11 cellular contexts compared by ENCODE assay signal in the genomic region with DNA sequence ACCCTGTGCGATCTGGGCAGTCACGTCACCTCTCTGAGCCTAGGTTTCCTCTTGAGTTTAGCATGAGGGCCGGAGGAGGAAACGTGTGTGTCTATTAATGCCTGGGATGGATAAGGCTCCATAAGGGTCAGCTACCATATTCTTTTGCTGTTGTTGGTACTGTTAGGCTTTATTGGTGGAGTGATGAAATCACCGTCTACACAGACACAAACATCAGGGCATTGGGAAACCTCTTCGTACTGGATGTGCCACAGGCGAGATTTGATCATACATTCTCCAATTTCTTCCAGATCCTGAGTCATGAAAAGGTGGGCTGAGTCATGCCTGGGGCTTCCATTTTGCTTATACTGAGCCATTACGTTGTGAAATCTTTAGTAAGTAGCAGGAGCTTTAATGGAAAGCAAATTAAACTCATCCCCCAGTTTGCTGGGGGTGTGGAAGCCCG. TPM values are rescaled to one million over a fixed set of nuclear protein-coding genes. Genes with fewer than 3 reads are reported as not detected.
DNase-seq lines count a peak whose midpoint lies in the region; ATAC-seq, FAIRE-seq and TF ChIP-seq lines count a peak whose summit lies in the region.
"Had no signal": no experiment of that assay in that cellular context is flagged by ENCODE, and none has a peak within 500 bp of the region (broad histone marks: within the 10 kb centered on the region; RNA-seq: fewer than 3 reads in every experiment).

No MANE protein-coding gene starts in this region.

- no peaks in the 10 kb centered on the region for H3K9me3 ChIP-seq in astrocyte (ENCODE audit: insufficient read depth, low read depth, low read length)
- H3K9me3 ChIP-seq in tibial nerve = no peaks in the 10 kb centered on the region
- H3K9me3 ChIP-seq: SJCRH30 had no signal

- peaks cover 22% of the 10 kb centered on the region for H3K4me1 ChIP-seq in astrocyte (ENCODE audit: insufficient read depth, low read length)
- peaks cover 0 to 37% (median 3%) of the 10 kb centered on the region in 4 donors for H3K4me1 ChIP-seq in tibial nerve

- peak overlapping the region; percentile 62 for H3K4me2 ChIP-seq in astrocyte (ENCODE audit: low read length)

- H2AFZ ChIP-seq in astrocyte (ENCODE audit: low read depth, low read length) = peak overlapping the region; percentile 51

- WGBS in tibial nerve, 2 donors = 61 to 72% methylated on average over 8 to 9 of the region's 9 CpGs

- H3K9ac ChIP-seq in astrocyte (ENCODE audit: low read length) = no peak overlapping the region

- peaks cover 31% of the 10 kb centered on the region for H3K27me3 Mint-ChIP-seq in astrocyte (ENCODE audit: low read depth, unreplicated experiment)

- H3K27ac ChIP-seq in astrocyte (ENCODE audit: low read depth, low read length) = peak overlapping the region; percentile 57
- H3K27ac ChIP-seq in tibial nerve = peak overlapping the region; percentile 11 to 86 (median 72)
- H3K27ac ChIP-seq: SJCRH30 had no signal

- no peak for TF ChIP-seq POLR2A in tibial nerve (IDR thresholded peaks at IDR 0.05)
- TF ChIP-seq POLR2A in GM12892 (IDR thresholded peaks at IDR 0.05; ENCODE audit: low read depth, low read length) = no peak

- H3K36me3 ChIP-seq in astrocyte (ENCODE audit: insufficient read depth, low read length) (no peaks in the 10 kb centered on the region), tibial nerve (no peaks in the 10 kb centered on the region)
- H3K36me3 ChIP-seq: SJCRH30 had no signal

- no peaks in the 10 kb centered on the region for H3K9me3 Mint-ChIP-seq in astrocyte (ENCODE audit: unreplicated experiment)
- H3K9me3 Mint-ChIP-seq: activated naive CD4-positive, alpha-beta T cell treated with anti-CD3 and anti-CD28 coated beads, Interleukin-2, amount 10 ng/mL, durations not matched to agents 7 days and 5 days had no signal

- H3K4me3 ChIP-seq in astrocyte (ENCODE audit: insufficient read depth, low read depth, low read length) = no peak overlapping the region
- no peak overlapping the region for H3K4me3 ChIP-seq in tibial nerve
- H3K4me3 ChIP-seq: SJCRH30 had no signal

- H3K27me3 ChIP-seq in astrocyte (ENCODE audit: insufficient read depth, low read length) (peaks cover 15% of the 10 kb centered on the region), tibial nerve (no peaks in the 10 kb centered on the region)

- H3K36me3 Mint-ChIP-seq in astrocyte (ENCODE audit: low read depth, unreplicated experiment) = no peaks in the 10 kb centered on the region
- H3K36me3 Mint-ChIP-seq: activated naive CD4-positive, alpha-beta T cell treated with anti-CD3 and anti-CD28 coated beads, Interleukin-2, amount 10 ng/mL, durations not matched to agents 7 days and 5 days had no signal

- DNase-seq in HT1080 (ENCODE audit: low read depth) = peak; percentile 94
- DNase-seq in astrocyte (ENCODE audit: low read depth) = peak; percentile 89
- DNase-seq in left lobe of liver (ENCODE audit: low spot score) = no peak
- DNase-seq in tibial nerve (ENCODE audit: low spot score in 2 of 2) = peak; percentile 33 to 53
- no peak for DNase-seq in GM12892 (ENCODE audit: insufficient read length)
- no peak for DNase-seq in DMS79 (lab: John Stamatoyannopoulos, UW)
- DNase-seq: activated naive CD4-positive, alpha-beta T cell treated with anti-CD3 and anti-CD28 coated beads, Interleukin-2, amount 10 ng/mL, durations not matched to agents 7 days and 5 days; SJCRH30 had no signal

- TF ChIP-seq CTCF in astrocyte (IDR thresholded peaks at IDR 0.05; ENCODE audit: insufficient read depth, low read depth, low read length) (no peak), tibial nerve (IDR thresholded peaks at IDR 0.05) (no peak)

- peaks cover 10% of the 10 kb centered on the region for H3K4me1 Mint-ChIP-seq in astrocyte (ENCODE audit: low read depth, unreplicated experiment)
- H3K4me1 Mint-ChIP-seq: activated naive CD4-positive, alpha-beta T cell treated with anti-CD3 and anti-CD28 coated beads, Interleukin-2, amount 10 ng/mL, durations not matched to agents 7 days and 5 days had no signal

- H4K20me1 ChIP-seq in astrocyte (ENCODE audit: insufficient read depth, low read length) = no peaks in the 10 kb centered on the region

- H3K27ac Mint-ChIP-seq in astrocyte (ENCODE audit: unreplicated experiment) = peak overlapping the region; percentile 47
- H3K27ac Mint-ChIP-seq: activated naive CD4-positive, alpha-beta T cell treated with anti-CD3 and anti-CD28 coated beads, Interleukin-2, amount 10 ng/mL, durations not matched to agents 7 days and 5 days had no signal

- H3K4me3 Mint-ChIP-seq in astrocyte (ENCODE audit: unreplicated experiment) = no peak overlapping the region
- H3K4me3 Mint-ChIP-seq: activated naive CD4-positive, alpha-beta T cell treated with anti-CD3 and anti-CD28 coated beads, Interleukin-2, amount 10 ng/mL, durations not matched to agents 7 days and 5 days had no signal

- FAIRE-seq in astrocyte (lab: Jason Lieb, UNC) = peak; percentile 17
- no peak for FAIRE-seq in GM12892 (lab: Jason Lieb, UNC)

- ATAC-seq in left lobe of liver (peak; percentile 53), GM21723 (IDR thresholded peaks at IDR 0.05; ENCODE audit: unreplicated experiment) (no peak), GM21423 (IDR thresholded peaks at IDR 0.05; ENCODE audit: unreplicated experiment) (no peak)

- H3K79me2 ChIP-seq in astrocyte (ENCODE audit: insufficient read depth, low read length) = no peaks in the 10 kb centered on the region

- peak in 1 of 2 donors; percentile 48 for TF ChIP-seq EP300 in tibial nerve (IDR thresholded peaks at IDR 0.05)

RNA-seq across cellular contexts. Expression of a gene that starts 24.9 kb away (rescaled TPM):
- total RNA-seq in HT1080 (2014; rRNA removed; shearing (Covaris generic)) = 0.03 and 0.23 TPM in 2 replicates
- polyA plus RNA-seq in HT1080 (2015; cell fraction: cytosol; rRNA removed) = 0.09 and 0.17 TPM in 2 replicates
- 0.22 and 0.34 TPM in 2 replicates for polyA plus RNA-seq in HT1080 (2015; cell fraction: nucleus; rRNA removed)
- total RNA-seq in astrocyte = 2.6 and 6.9 TPM in 2 replicates
- total RNA-seq in left lobe of liver = 0.40 TPM
- total RNA-seq in tibial nerve = not detected
- polyA plus RNA-seq in GM12892 (2012; ENCODE audit: missing spikeins) = 0.28 TPM
- total RNA-seq: mesenteric fat pad, SJCRH30 had no signal

Comparison
In these comparisons a context has a peak if more than half of its experiments do, and no peak if none do; other contexts are left out.
1. DNase-seq: peak in HT1080 (single experiment), astrocyte (single experiment) and tibial nerve (2 of 2); none in left lobe of liver (single experiment), GM12892 (single experiment) and DMS79 (single experiment).